ENCODE assay signal across 1 cellular context in genomic region chr2:39494784-39495251, GRCh38.
A peak's percentile ranks its signal among the peaks of the same experiment; 100 is the strongest.
TF ChIP-seq lines count a peak whose summit lies in the region.

No MANE protein-coding gene starts in this region.

TF ChIP-seq in K562, 482 proteins besides CTCF, POLR2A, EP300 and RAD21 (continued from another document and continues in another):
- TF ChIP-seq NFE2 (IDR thresholded peaks at IDR 0.05; ENCODE audit: low read depth) (no peak), PURB (CRISPR knock-in tag; IDR thresholded peaks at IDR 0.05; ENCODE audit: low read depth) (no peak), GTF2B (IDR thresholded peaks at IDR 0.05; ENCODE audit: extremely low read depth, insufficient read length) (no peak), CREB5 (CRISPR knock-in tag; IDR thresholded peaks at IDR 0.05) (no peak), CTBP1 (IDR thresholded peaks at IDR 0.05; ENCODE audit: borderline replicate concordance) (peak; percentile 58; the same call in 1 of the 2 replicates), PREB (CRISPR knock-in tag; IDR thresholded peaks at IDR 0.05) (no peak), FOXA3 (CRISPR knock-in tag; conservative IDR thresholded peaks at IDR 0.05 in 1 of 2, IDR thresholded peaks at IDR 0.05 in 1 of 2) (no peak), ATF3 (IDR thresholded peaks at IDR 0.05) (peak; percentile 95), ATF3 (CRISPR knock-in tag; conservative IDR thresholded peaks at IDR 0.05) (no peak), U2AF2 (optimal IDR thresholded peaks at IDR 0.05; ENCODE audit: low read depth, low read length) (no peak), HMG20B (CRISPR knock-in tag; IDR thresholded peaks at IDR 0.05) (no peak), JUND (IDR thresholded peaks at IDR 0.05; ENCODE audit: borderline replicate concordance, low read depth, low read length) (peak; percentile 69), JUND (tag; IDR thresholded peaks at IDR 0.05; ENCODE audit: borderline replicate concordance, low read depth, low read length) (peak; percentile 41; the same call in 1 of the 3 replicates), YY1 (IDR thresholded peaks at IDR 0.05; ENCODE audit: borderline replicate concordance in 1 of 3, control insufficient read depth in 1 of 3, extremely low read depth in 1 of 3, insufficient read depth in 3 of 3, insufficient read length in 1 of 3, insufficient replicate concordance in 2 of 3, low read depth in 1 of 3, low read length in 2 of 3) (no peak), NCOR1 (IDR thresholded peaks at IDR 0.05) (no peak), ELF2 (CRISPR knock-in tag; IDR thresholded peaks at IDR 0.05) (no peak), NFRKB (IDR thresholded peaks at IDR 0.05; ENCODE audit: low read depth) (no peak), NR2C1 (IDR thresholded peaks at IDR 0.05) (no peak), NR2C1 (tag; IDR thresholded peaks at IDR 0.05) (no peak), SOX6 (IDR thresholded peaks at IDR 0.05) (0 out of 2 replicates have a peak, but pooled peaks have one; percentile 31), ZNF436 (CRISPR knock-in tag; IDR thresholded peaks at IDR 0.05) (no peak), NR2C2 (CRISPR knock-in tag; IDR thresholded peaks at IDR 0.05) (no peak), NR2C2 (tag; IDR thresholded peaks at IDR 0.05) (peak; percentile 34; the same call in 1 of the 2 replicates), BMI1 (IDR thresholded peaks at IDR 0.05; ENCODE audit: low read length) (no peak), CREB1 (IDR thresholded peaks at IDR 0.05) (0 out of 2 replicates have a peak, but pooled peaks have one; percentile 21), CREB1 (CRISPR knock-in tag; IDR thresholded peaks at IDR 0.05) (no peak), ZNF41 (CRISPR knock-in tag; conservative IDR thresholded peaks at IDR 0.05) (no peak), MTA1 (IDR thresholded peaks at IDR 0.05; ENCODE audit: borderline replicate concordance) (0 out of 2 replicates have a peak, but pooled peaks have one; percentile 47), CBX3 (IDR thresholded peaks at IDR 0.05; ENCODE audit: borderline replicate concordance in 1 of 2, low read length in 2 of 2) (no peak), TRIM24 (IDR thresholded peaks at IDR 0.05) (peak; percentile 36 to 45; a peak in 2 of 4 replicates), L3MBTL2 (IDR thresholded peaks at IDR 0.05) (peak; percentile 17; the same call in 1 of the 2 replicates), GABPA (tag; conservative IDR thresholded peaks at IDR 0.05; ENCODE audit: low read depth) (0 out of 2 replicates have a peak, but pooled peaks have one; percentile 15), XRCC4 (IDR thresholded peaks at IDR 0.05; ENCODE audit: extremely low read depth, insufficient read depth, insufficient read length) (no peak), SUPT5H (IDR thresholded peaks at IDR 0.05) (no peak), ZNF347 (CRISPR knock-in tag; IDR thresholded peaks at IDR 0.05; ENCODE audit: low read depth) (no peak), ETS2 (tag; IDR thresholded peaks at IDR 0.05; ENCODE audit: borderline replicate concordance, poor library complexity, severe bottlenecking) (no peak), MIER1 (IDR thresholded peaks at IDR 0.05; ENCODE audit: low read depth) (no peak), ZBTB7A (IDR thresholded peaks at IDR 0.05; ENCODE audit: borderline replicate concordance, control insufficient read depth, low read depth, low read length) (no peak), KDM1A (IDR thresholded peaks at IDR 0.05) (peak; percentile 47 to 55; a peak in 2 of 4 replicates)
- TF ChIP-seq, protein P1, sequence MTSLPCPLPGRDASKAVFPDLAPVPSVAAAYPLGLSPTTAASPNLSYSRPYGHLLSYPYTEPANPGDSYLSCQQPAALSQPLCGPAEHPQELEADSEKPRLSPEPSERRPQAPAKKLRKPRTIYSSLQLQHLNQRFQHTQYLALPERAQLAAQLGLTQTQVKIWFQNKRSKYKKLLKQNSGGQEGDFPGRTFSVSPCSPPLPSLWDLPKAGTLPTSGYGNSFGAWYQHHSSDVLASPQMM (CRISPR knock-in tag; IDR thresholded peaks at IDR 0.05): no peak
- TF ChIP-seq, protein P2, sequence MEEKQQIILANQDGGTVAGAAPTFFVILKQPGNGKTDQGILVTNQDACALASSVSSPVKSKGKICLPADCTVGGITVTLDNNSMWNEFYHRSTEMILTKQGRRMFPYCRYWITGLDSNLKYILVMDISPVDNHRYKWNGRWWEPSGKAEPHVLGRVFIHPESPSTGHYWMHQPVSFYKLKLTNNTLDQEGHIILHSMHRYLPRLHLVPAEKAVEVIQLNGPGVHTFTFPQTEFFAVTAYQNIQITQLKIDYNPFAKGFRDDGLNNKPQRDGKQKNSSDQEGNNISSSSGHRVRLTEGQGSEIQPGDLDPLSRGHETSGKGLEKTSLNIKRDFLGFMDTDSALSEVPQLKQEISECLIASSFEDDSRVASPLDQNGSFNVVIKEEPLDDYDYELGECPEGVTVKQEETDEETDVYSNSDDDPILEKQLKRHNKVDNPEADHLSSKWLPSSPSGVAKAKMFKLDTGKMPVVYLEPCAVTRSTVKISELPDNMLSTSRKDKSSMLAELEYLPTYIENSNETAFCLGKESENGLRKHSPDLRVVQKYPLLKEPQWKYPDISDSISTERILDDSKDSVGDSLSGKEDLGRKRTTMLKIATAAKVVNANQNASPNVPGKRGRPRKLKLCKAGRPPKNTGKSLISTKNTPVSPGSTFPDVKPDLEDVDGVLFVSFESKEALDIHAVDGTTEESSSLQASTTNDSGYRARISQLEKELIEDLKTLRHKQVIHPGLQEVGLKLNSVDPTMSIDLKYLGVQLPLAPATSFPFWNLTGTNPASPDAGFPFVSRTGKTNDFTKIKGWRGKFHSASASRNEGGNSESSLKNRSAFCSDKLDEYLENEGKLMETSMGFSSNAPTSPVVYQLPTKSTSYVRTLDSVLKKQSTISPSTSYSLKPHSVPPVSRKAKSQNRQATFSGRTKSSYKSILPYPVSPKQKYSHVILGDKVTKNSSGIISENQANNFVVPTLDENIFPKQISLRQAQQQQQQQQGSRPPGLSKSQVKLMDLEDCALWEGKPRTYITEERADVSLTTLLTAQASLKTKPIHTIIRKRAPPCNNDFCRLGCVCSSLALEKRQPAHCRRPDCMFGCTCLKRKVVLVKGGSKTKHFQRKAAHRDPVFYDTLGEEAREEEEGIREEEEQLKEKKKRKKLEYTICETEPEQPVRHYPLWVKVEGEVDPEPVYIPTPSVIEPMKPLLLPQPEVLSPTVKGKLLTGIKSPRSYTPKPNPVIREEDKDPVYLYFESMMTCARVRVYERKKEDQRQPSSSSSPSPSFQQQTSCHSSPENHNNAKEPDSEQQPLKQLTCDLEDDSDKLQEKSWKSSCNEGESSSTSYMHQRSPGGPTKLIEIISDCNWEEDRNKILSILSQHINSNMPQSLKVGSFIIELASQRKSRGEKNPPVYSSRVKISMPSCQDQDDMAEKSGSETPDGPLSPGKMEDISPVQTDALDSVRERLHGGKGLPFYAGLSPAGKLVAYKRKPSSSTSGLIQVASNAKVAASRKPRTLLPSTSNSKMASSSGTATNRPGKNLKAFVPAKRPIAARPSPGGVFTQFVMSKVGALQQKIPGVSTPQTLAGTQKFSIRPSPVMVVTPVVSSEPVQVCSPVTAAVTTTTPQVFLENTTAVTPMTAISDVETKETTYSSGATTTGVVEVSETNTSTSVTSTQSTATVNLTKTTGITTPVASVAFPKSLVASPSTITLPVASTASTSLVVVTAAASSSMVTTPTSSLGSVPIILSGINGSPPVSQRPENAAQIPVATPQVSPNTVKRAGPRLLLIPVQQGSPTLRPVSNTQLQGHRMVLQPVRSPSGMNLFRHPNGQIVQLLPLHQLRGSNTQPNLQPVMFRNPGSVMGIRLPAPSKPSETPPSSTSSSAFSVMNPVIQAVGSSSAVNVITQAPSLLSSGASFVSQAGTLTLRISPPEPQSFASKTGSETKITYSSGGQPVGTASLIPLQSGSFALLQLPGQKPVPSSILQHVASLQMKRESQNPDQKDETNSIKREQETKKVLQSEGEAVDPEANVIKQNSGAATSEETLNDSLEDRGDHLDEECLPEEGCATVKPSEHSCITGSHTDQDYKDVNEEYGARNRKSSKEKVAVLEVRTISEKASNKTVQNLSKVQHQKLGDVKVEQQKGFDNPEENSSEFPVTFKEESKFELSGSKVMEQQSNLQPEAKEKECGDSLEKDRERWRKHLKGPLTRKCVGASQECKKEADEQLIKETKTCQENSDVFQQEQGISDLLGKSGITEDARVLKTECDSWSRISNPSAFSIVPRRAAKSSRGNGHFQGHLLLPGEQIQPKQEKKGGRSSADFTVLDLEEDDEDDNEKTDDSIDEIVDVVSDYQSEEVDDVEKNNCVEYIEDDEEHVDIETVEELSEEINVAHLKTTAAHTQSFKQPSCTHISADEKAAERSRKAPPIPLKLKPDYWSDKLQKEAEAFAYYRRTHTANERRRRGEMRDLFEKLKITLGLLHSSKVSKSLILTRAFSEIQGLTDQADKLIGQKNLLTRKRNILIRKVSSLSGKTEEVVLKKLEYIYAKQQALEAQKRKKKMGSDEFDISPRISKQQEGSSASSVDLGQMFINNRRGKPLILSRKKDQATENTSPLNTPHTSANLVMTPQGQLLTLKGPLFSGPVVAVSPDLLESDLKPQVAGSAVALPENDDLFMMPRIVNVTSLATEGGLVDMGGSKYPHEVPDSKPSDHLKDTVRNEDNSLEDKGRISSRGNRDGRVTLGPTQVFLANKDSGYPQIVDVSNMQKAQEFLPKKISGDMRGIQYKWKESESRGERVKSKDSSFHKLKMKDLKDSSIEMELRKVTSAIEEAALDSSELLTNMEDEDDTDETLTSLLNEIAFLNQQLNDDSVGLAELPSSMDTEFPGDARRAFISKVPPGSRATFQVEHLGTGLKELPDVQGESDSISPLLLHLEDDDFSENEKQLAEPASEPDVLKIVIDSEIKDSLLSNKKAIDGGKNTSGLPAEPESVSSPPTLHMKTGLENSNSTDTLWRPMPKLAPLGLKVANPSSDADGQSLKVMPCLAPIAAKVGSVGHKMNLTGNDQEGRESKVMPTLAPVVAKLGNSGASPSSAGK (IDR thresholded peaks at IDR 0.05): no peak
- TF ChIP-seq, protein P3, sequence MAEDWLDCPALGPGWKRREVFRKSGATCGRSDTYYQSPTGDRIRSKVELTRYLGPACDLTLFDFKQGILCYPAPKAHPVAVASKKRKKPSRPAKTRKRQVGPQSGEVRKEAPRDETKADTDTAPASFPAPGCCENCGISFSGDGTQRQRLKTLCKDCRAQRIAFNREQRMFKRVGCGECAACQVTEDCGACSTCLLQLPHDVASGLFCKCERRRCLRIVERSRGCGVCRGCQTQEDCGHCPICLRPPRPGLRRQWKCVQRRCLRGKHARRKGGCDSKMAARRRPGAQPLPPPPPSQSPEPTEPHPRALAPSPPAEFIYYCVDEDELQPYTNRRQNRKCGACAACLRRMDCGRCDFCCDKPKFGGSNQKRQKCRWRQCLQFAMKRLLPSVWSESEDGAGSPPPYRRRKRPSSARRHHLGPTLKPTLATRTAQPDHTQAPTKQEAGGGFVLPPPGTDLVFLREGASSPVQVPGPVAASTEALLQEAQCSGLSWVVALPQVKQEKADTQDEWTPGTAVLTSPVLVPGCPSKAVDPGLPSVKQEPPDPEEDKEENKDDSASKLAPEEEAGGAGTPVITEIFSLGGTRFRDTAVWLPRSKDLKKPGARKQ (CRISPR knock-in tag; IDR thresholded peaks at IDR 0.05): no peak
- TF ChIP-seq, protein P4, sequence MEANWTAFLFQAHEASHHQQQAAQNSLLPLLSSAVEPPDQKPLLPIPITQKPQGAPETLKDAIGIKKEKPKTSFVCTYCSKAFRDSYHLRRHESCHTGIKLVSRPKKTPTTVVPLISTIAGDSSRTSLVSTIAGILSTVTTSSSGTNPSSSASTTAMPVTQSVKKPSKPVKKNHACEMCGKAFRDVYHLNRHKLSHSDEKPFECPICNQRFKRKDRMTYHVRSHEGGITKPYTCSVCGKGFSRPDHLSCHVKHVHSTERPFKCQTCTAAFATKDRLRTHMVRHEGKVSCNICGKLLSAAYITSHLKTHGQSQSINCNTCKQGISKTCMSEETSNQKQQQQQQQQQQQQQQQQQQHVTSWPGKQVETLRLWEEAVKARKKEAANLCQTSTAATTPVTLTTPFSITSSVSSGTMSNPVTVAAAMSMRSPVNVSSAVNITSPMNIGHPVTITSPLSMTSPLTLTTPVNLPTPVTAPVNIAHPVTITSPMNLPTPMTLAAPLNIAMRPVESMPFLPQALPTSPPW (CRISPR knock-in tag; IDR thresholded peaks at IDR 0.05): peak; percentile 21; the same call in 1 of the 2 replicates
- TF ChIP-seq, protein P5, sequence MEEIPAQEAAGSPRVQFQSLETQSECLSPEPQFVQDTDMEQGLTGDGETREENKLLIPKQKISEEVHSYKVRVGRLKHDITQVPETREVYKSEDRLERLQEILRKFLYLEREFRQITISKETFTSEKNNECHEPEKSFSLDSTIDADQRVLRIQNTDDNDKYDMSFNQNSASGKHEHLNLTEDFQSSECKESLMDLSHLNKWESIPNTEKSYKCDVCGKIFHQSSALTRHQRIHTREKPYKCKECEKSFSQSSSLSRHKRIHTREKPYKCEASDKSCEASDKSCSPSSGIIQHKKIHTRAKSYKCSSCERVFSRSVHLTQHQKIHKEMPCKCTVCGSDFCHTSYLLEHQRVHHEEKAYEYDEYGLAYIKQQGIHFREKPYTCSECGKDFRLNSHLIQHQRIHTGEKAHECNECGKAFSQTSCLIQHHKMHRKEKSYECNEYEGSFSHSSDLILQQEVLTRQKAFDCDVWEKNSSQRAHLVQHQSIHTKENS (CRISPR knock-in tag; IDR thresholded peaks at IDR 0.05): no peak
